In genomic region chr9:97900738-97901565, GRCh38 we compare ENCODE assay signal across 8 cellular contexts. TPM values are rescaled to one million over a fixed set of nuclear protein-coding genes. Genes with fewer than 3 reads are reported as not detected.
DNase-seq lines count a peak whose midpoint lies in the region; ATAC-seq, FAIRE-seq and TF ChIP-seq lines count a peak whose summit lies in the region.

No MANE protein-coding gene starts in this region.

- DNase-seq in NCI-H1417 (lab: John Stamatoyannopoulos, UW) (peak; percentile 5 to 78 (median 39)), NCI-H1417 treated with DMSO at 0.1 percent for 48 hours (lab: John Stamatoyannopoulos, UW) (no peak), HL-60 (ENCODE audit: low read depth in 1 of 2, low spot score in 1 of 2) (peak in 1 of 2 experiments; percentile 28), PC-9 (peak in 1 of 2 experiments; percentile 43), endothelial cell of umbilical vein (ENCODE audit: low read depth, low spot score) (peak; percentile 45), nephron progenitor cell (peak; percentile 19), SKM-1 treated with dmso at 0.1 percent for 144 hours (lab: John Stamatoyannopoulos, UW; ENCODE audit: unreplicated experiment) (no peak)

- TF ChIP-seq CTCF in HL-60 (IDR thresholded peaks at IDR 0.05; ENCODE audit: insufficient read depth, low read length), result peak; percentile 66
- TF ChIP-seq CTCF in PC-9 (conservative IDR thresholded peaks at IDR 0.05), result peak; percentile 81
- TF ChIP-seq CTCF in endothelial cell of umbilical vein (IDR thresholded peaks at IDR 0.05; ENCODE audit: extremely low read depth in 1 of 2, insufficient read depth in 1 of 2, low read depth in 1 of 2, low read length in 2 of 2), result peak; percentile 61 to 69
- TF ChIP-seq CTCF in nephron progenitor cell (IDR thresholded peaks at IDR 0.05), result peak; percentile 75

- no peak for TF ChIP-seq POLR2A in endothelial cell of umbilical vein (IDR thresholded peaks at IDR 0.05; ENCODE audit: low read depth, low read length)

- H2AFZ ChIP-seq in PC-9 (no peak overlapping the region), endothelial cell of umbilical vein (ENCODE audit: low read depth, low read length) (no peak overlapping the region)

- no peak overlapping the region for H3K4me3 Mint-ChIP-seq in nephron progenitor cell

- H3K27ac Mint-ChIP-seq in nephron progenitor cell, result no peak overlapping the region

- H3K27me3 ChIP-seq in HL-60 (ENCODE audit: insufficient read depth, poor library complexity, severe bottlenecking), result no peaks in the 10 kb centered on the region
- no peaks in the 10 kb centered on the region for H3K27me3 ChIP-seq in PC-9 (ENCODE audit: insufficient read depth, low read depth)
- no peaks in the 10 kb centered on the region for H3K27me3 ChIP-seq in endothelial cell of umbilical vein (ENCODE audit: control insufficient read depth in 2 of 2, insufficient read depth in 2 of 2, low read length in 2 of 2)

- H3K9me3 Mint-ChIP-seq in nephron progenitor cell, result no peaks in the 10 kb centered on the region

- H3K4me2 ChIP-seq in PC-9, result no peak overlapping the region
- no peak overlapping the region for H3K4me2 ChIP-seq in endothelial cell of umbilical vein (ENCODE audit: insufficient read depth, low read length)

- no peak overlapping the region for H3K27ac ChIP-seq in HL-60 (replicated peaks)
- H3K27ac ChIP-seq in PC-9, result no peak overlapping the region
- no peak overlapping the region for H3K27ac ChIP-seq in endothelial cell of umbilical vein (ENCODE audit: insufficient read depth, low read depth, low read length)

- no peaks in the 10 kb centered on the region for H3K4me1 ChIP-seq in PC-9 (replicated peaks; ENCODE audit: insufficient read depth)
- peaks cover under 1% of the 10 kb centered on the region for H3K4me1 ChIP-seq in endothelial cell of umbilical vein (ENCODE audit: control insufficient read depth, extremely low read depth, insufficient read depth, low read length)

- ATAC-seq in GM21360 (IDR thresholded peaks at IDR 0.05; ENCODE audit: unreplicated experiment), result no peak

- BruUV-seq in PC-9 (replicated peaks; lab: Mats Ljungman, UMichigan), result no TSS peak
- BruUV-seq in endothelial cell of umbilical vein (replicated peaks; lab: Mats Ljungman, UMichigan), result no TSS peak

- H3K36me3 Mint-ChIP-seq in nephron progenitor cell (ENCODE audit: low read depth), result peaks cover 11% of the 10 kb centered on the region

- peaks cover 6% of the 10 kb centered on the region for H3K27me3 Mint-ChIP-seq in nephron progenitor cell (ENCODE audit: low read depth, poor library complexity)

- no peak for FAIRE-seq in endothelial cell of umbilical vein (lab: Jason Lieb, UNC)

- H3K9ac ChIP-seq in endothelial cell of umbilical vein (replicated peaks; ENCODE audit: extremely low read depth, insufficient read depth, low read length), result no peak overlapping the region

- dilution Hi-C loops in endothelial cell of umbilical vein (cut with MboI; ENCODE audit: extremely low pct_ligation_motif_present, low sequenced_read_pairs), result no loop called here

- no peaks in the 10 kb centered on the region for H3K4me1 Mint-ChIP-seq in nephron progenitor cell

- H3K4me3 ChIP-seq in HL-60 (replicated peaks; ENCODE audit: insufficient read depth, low read length), result no peak overlapping the region
- no peak overlapping the region for H3K4me3 ChIP-seq in PC-9
- no peak overlapping the region for H3K4me3 ChIP-seq in endothelial cell of umbilical vein (replicated peaks in 1 of 3; ENCODE audit: insufficient read depth in 1 of 3, low read depth in 1 of 3, low read length in 3 of 3)

- H3K36me3 ChIP-seq in PC-9 (ENCODE audit: low read depth) (no peaks in the 10 kb centered on the region; the same call in 1 of the 2 replicates), endothelial cell of umbilical vein (ENCODE audit: control insufficient read depth in 2 of 2, extremely low read depth in 1 of 2, insufficient read depth in 2 of 2, low read length in 2 of 2) (no peaks in the 10 kb centered on the region)

- no peaks in the 10 kb centered on the region for H3F3A ChIP-seq in PC-9 (ENCODE audit: insufficient read depth, low read depth)

- H3K9me3 ChIP-seq in PC-9 (ENCODE audit: insufficient read depth, low read depth), result no peaks in the 10 kb centered on the region
- no peaks in the 10 kb centered on the region for H3K9me3 ChIP-seq in endothelial cell of umbilical vein (replicated peaks; ENCODE audit: control insufficient read depth, insufficient read depth, low read length)

- H3K9me1 ChIP-seq in endothelial cell of umbilical vein (replicated peaks; ENCODE audit: control insufficient read depth, extremely low read depth, insufficient read depth, low read length), result no peaks in the 10 kb centered on the region

- H4K20me1 ChIP-seq in PC-9 (ENCODE audit: insufficient read depth) (no peaks in the 10 kb centered on the region; the same call in 1 of the 2 replicates), endothelial cell of umbilical vein (replicated peaks; ENCODE audit: control insufficient read depth, extremely low read depth, insufficient read depth, low read length) (no peaks in the 10 kb centered on the region)

- H3K9me2 ChIP-seq in PC-9 (ENCODE audit: insufficient read depth), result no peaks in the 10 kb centered on the region

- CTCF ChIA-PET in PC-9 (lab: Charles Lee), result interaction anchor here (0.6 to 0.9 kb wide), 8 partner anchors 12 to 196 kb away, joined by 3 to 9 read pairs (median 3); no protein-coding TSS in a partner anchor
- CTCF ChIA-PET in endothelial cell of umbilical vein (lab: Charles Lee), result interaction anchor here (0.6 to 5.5 kb wide), 34 partner anchors 10 to 360 kb away, joined by 3 to 128 read pairs (median 4); partner anchors contain the start of genes TRMO and XPA

- POLR2A ChIA-PET in PC-9 (lab: Charles Lee; ENCODE audit: unreplicated experiment) (interaction anchor here (0.9 kb wide), 1 partner anchor 370 kb away, joined by 5 read pairs; no protein-coding TSS in a partner anchor), endothelial cell of umbilical vein (lab: Charles Lee) (no interaction called here)

- intact Hi-C loops in PC-9 (cut with micrococcal nuclease; ENCODE audit: unreplicated experiment), result loop anchor here (1.0 to 5.0 kb wide), 3 partner anchors 99 to 191 kb away; no protein-coding TSS in a partner anchor
- intact Hi-C loops in endothelial cell of umbilical vein (cut with micrococcal nuclease), result loop anchor here (1.0 kb wide), 1 partner anchor 191 kb away; no protein-coding TSS in a partner anchor

- H3K79me2 ChIP-seq in PC-9 (ENCODE audit: low read depth) (no peaks in the 10 kb centered on the region), endothelial cell of umbilical vein (ENCODE audit: control insufficient read depth, insufficient read depth, low read length) (no peaks in the 10 kb centered on the region)

TF ChIP-seq in endothelial cell of umbilical vein, 7 proteins besides CTCF, POLR2A, EP300 and RAD21:
- TF ChIP-seq JUN (IDR thresholded peaks at IDR 0.05; ENCODE audit: borderline replicate concordance, insufficient read depth, insufficient read length, low read depth) (no peak), MYC (IDR thresholded peaks at IDR 0.05; ENCODE audit: low read depth, low read length) (no peak), MAX (IDR thresholded peaks at IDR 0.05; ENCODE audit: insufficient read depth, insufficient read length) (no peak), POLR2AphosphoS5 (IDR thresholded peaks at IDR 0.05; ENCODE audit: insufficient read depth, low read depth, low read length) (no peak), EZH2 (IDR thresholded peaks at IDR 0.05; ENCODE audit: borderline replicate concordance, low read depth, low read length, severe bottlenecking) (no peak), GATA2 (IDR thresholded peaks at IDR 0.05; ENCODE audit: insufficient read depth, insufficient read length, low read depth, low read length) (no peak), FOS (IDR thresholded peaks at IDR 0.05; ENCODE audit: borderline replicate concordance, insufficient read depth, low read length) (no peak)

RNA-seq across cellular contexts. Expression of gene TRMO, which starts 21.3 kb away (rescaled TPM):
- total RNA-seq in PC-9 (2021) (12.0 and 15.8 TPM in 2 replicates), endothelial cell of umbilical vein (10.1 and 10.9 TPM in 2 replicates)
- polyA plus RNA-seq in endothelial cell of umbilical vein, result 10.1 and 11.9 TPM in 2 replicates
- 12.2 and 12.6 TPM in 2 replicates for polyA plus RNA-seq in endothelial cell of umbilical vein (2011; cell fraction: cytosol; rRNA removed)
- polyA plus RNA-seq in endothelial cell of umbilical vein (2011; cell fraction: nucleus; rRNA removed), result 23.9 and 26.1 TPM in 2 replicates
- polyA plus RNA-seq in endothelial cell of umbilical vein (2012), result 7.7 and 11.0 TPM in 2 replicates
- 13.1 and 18.7 TPM in 2 replicates for polyA minus RNA-seq in endothelial cell of umbilical vein
- polyA minus RNA-seq in endothelial cell of umbilical vein (2011; cell fraction: cytosol; rRNA and poly(A)+ RNA removed), result 13.0 TPM
- polyA minus RNA-seq in endothelial cell of umbilical vein (2011; cell fraction: nucleus; rRNA and poly(A)+ RNA removed), result 18.3 and 20.9 TPM in 2 replicates

RNA-seq across cellular contexts. Expression of gene HEMGN, which starts 37.0 kb away (rescaled TPM):
- total RNA-seq in PC-9 (2021) (not detected in 2 replicates), endothelial cell of umbilical vein (not detected in 2 replicates)
- polyA plus RNA-seq in endothelial cell of umbilical vein, result not detected in 2 replicates
- polyA plus RNA-seq in endothelial cell of umbilical vein (2011; cell fraction: cytosol; rRNA removed), result not detected in 2 replicates
- not detected in 2 replicates for polyA plus RNA-seq in endothelial cell of umbilical vein (2011; cell fraction: nucleus; rRNA removed)
- not detected in 2 replicates for polyA plus RNA-seq in endothelial cell of umbilical vein (2012)
- polyA minus RNA-seq in endothelial cell of umbilical vein, result 0.15 and 0.68 TPM in 2 replicates
- not detected for polyA minus RNA-seq in endothelial cell of umbilical vein (2011; cell fraction: cytosol; rRNA and poly(A)+ RNA removed)
- not detected in 2 replicates for polyA minus RNA-seq in endothelial cell of umbilical vein (2011; cell fraction: nucleus; rRNA and poly(A)+ RNA removed)

RNA-seq across cellular contexts. Expression of gene FOXE1, which starts 47.9 kb away (rescaled TPM):
- total RNA-seq in PC-9 (2021) (5.7 and 7.7 TPM in 2 replicates), endothelial cell of umbilical vein (not detected in 2 replicates)
- not detected in 2 replicates for polyA plus RNA-seq in endothelial cell of umbilical vein
- polyA plus RNA-seq in endothelial cell of umbilical vein (2011; cell fraction: cytosol; rRNA removed), result not detected in 2 replicates
- polyA plus RNA-seq in endothelial cell of umbilical vein (2011; cell fraction: nucleus; rRNA removed), result not detected in 2 replicates
- not detected in 2 replicates for polyA plus RNA-seq in endothelial cell of umbilical vein (2012)
- polyA minus RNA-seq in endothelial cell of umbilical vein, result not detected in 2 replicates
- polyA minus RNA-seq in endothelial cell of umbilical vein (2011; cell fraction: cytosol; rRNA and poly(A)+ RNA removed), result 1.5 TPM
- polyA minus RNA-seq in endothelial cell of umbilical vein (2011; cell fraction: nucleus; rRNA and poly(A)+ RNA removed), result not detected in 2 replicates

Comparison
In these comparisons a context has a peak if more than half of its experiments do, and no peak if none do; other contexts are left out.
1. DNase-seq: peak in NCI-H1417 (3 of 3), endothelial cell of umbilical vein (single experiment) and nephron progenitor cell (single experiment); none in NCI-H1417 treated with DMSO at 0.1 percent for 48 hours (single experiment) and SKM-1 treated with dmso at 0.1 percent for 144 hours (single experiment).
2. Peak in every context shown above with its lines, with median percentiles within 50 percentile points of each other: CTCF ChIP-seq.